22 cellular contexts compared by ENCODE assay signal in genomic region chr2:176680916-176681315, GRCh38.
DNase-seq lines count a peak whose midpoint lies in the region; ATAC-seq and TF ChIP-seq lines count a peak whose summit lies in the region.
"Had no signal": no experiment of that assay in that cellular context is flagged by ENCODE, and none has a peak within 500 bp of the region (broad histone marks: within the 10 kb centered on the region; RNA-seq: fewer than 3 reads in every experiment).

No MANE protein-coding gene starts in this region.

- BruUV-seq in HCT116 (replicated peaks; lab: Mats Ljungman, UMichigan): no TSS peak

- H2AFZ ChIP-seq in HCT116 (ENCODE audit: low read depth, low read length, poor library complexity, severe bottlenecking): no peak overlapping the region
- H2AFZ ChIP-seq: neural progenitor cell had no signal

- no peaks in the 10 kb centered on the region for H4K20me1 ChIP-seq in HCT116 (ENCODE audit: insufficient read depth)

- DNase-seq in AG10803 (ENCODE audit: low read depth): peak; percentile 60
- no peak for DNase-seq in HCT116 (ENCODE audit: low read depth, low spot score)
- DNase-seq in astrocyte of the spinal cord (ENCODE audit: low read depth, low spot score): peak; percentile 2
- peak; percentile 5 for DNase-seq in iris pigment epithelial cell (ENCODE audit: low read depth)
- DNase-seq in H4 (ENCODE audit: low spot score): no peak
- no peak for DNase-seq in activated CD8-positive, alpha-beta memory T cell treated with anti-CD3 and anti-CD28 coated beads, Interleukin-2, amount 50 U/mL, for 4 hours
- no peak for DNase-seq in stimulated activated naive CD8-positive, alpha-beta T cell treated with anti-CD3 and anti-CD28 coated beads, Interleukin-15, amount 100 ng/mL, for 72 hours
- DNase-seq: activated CD4-positive, CD25-positive, alpha-beta regulatory T cell; activated naive CD8-positive, alpha-beta T cell treated with anti-CD3 and anti-CD28 coated beads, Interleukin-2, amount 10 ng/mL, durations not matched to agents 7 days and 5 days; brain microvascular endothelial cell; COR-L47; head of caudate nucleus; left ventricle myocardium inferior; MM.1S; mucosa of descending colon; NCI-H187 treated with DMSO at 0.1 percent for 48 hours; NCI-H345 had no signal

- H3K4me2 ChIP-seq in HCT116 (ENCODE audit: low read length): no peak overlapping the region
- H3K4me2 ChIP-seq: neural progenitor cell had no signal

- H3K9me2 ChIP-seq in HCT116 (ENCODE audit: insufficient read depth): no peaks in the 10 kb centered on the region

- CTCF ChIA-PET in HCT116 (lab: Charles Lee): interaction anchor here (0.7 to 1.3 kb wide), 4 partner anchors 8 to 1043 kb away, joined by 3 to 4 read pairs (median 4); no protein-coding TSS in a partner anchor

- no peak overlapping the region for H3K27ac Mint-ChIP-seq in stimulated activated naive CD8-positive, alpha-beta T cell treated with anti-CD3 and anti-CD28 coated beads, Interleukin-15, amount 100 ng/mL, for 72 hours
- H3K27ac Mint-ChIP-seq: activated naive CD8-positive, alpha-beta T cell treated with anti-CD3 and anti-CD28 coated beads, Interleukin-2, amount 10 ng/mL, durations not matched to agents 7 days and 5 days; activated T-helper 17 cell treated with anti-CD3 and anti-CD28 coated beads, Interleukin-2, amount 50 U/mL, for 72 hours; dendritic cell treated with granulocyte-macrophage colony-stimulating factor and Interleukin-4, amounts not matched to agents 40 ng/mL and 50 ng/mL, for 4 days had no signal

- no peak overlapping the region for H3K4me3 Mint-ChIP-seq in stimulated activated naive CD8-positive, alpha-beta T cell treated with anti-CD3 and anti-CD28 coated beads, Interleukin-15, amount 100 ng/mL, for 72 hours
- H3K4me3 Mint-ChIP-seq: activated naive CD8-positive, alpha-beta T cell treated with anti-CD3 and anti-CD28 coated beads, Interleukin-2, amount 10 ng/mL, durations not matched to agents 7 days and 5 days; activated T-helper 17 cell treated with anti-CD3 and anti-CD28 coated beads, Interleukin-2, amount 50 U/mL, for 72 hours; dendritic cell treated with granulocyte-macrophage colony-stimulating factor and Interleukin-4, amounts not matched to agents 40 ng/mL and 50 ng/mL, for 4 days; neural progenitor cell had no signal

- POLR2A ChIA-PET in HCT116 (lab: Charles Lee): no interaction called here

- intact Hi-C loops in HCT116 (cut with micrococcal nuclease): loop anchor here (10.0 kb wide), 1 partner anchor 464 kb away; no protein-coding TSS in a partner anchor

- ATAC-seq in HCT116 (no peak), HG02970 (IDR thresholded peaks at IDR 0.05; ENCODE audit: low FRiP score, unreplicated experiment) (no peak)
- no peak for ATAC-seq in stimulated activated naive CD8-positive, alpha-beta T cell treated with anti-CD3 and anti-CD28 coated beads, Interleukin-15, amount 100 ng/mL, for 72 hours
- ATAC-seq: activated T-helper 17 cell treated with anti-CD3 and anti-CD28 coated beads, Interleukin-2, amount 50 U/mL, for 72 hours; mucosa of descending colon had no signal

- H3K27ac ChIP-seq in HCT116 (ENCODE audit: low read depth, low read length): no peak overlapping the region
- H3K27ac ChIP-seq: brain microvascular endothelial cell, left ventricle myocardium inferior, neural progenitor cell, thoracic aorta had no signal

- H3K27me3 ChIP-seq in HCT116 (ENCODE audit: insufficient read depth, low read length): peaks cover 81% of the 10 kb centered on the region
- H3K27me3 ChIP-seq: brain microvascular endothelial cell, neural progenitor cell had no signal

- no peak for TF ChIP-seq CTCF in AG10803 (conservative IDR thresholded peaks at IDR 0.05; ENCODE audit: low read length)
- no peak for TF ChIP-seq CTCF in HCT116 (IDR thresholded peaks at IDR 0.05 in 2 of 3, conservative IDR thresholded peaks at IDR 0.05 in 1 of 3; ENCODE audit: borderline replicate concordance in 1 of 3, insufficient read depth in 1 of 3, low read depth in 2 of 3, low read length in 2 of 3)
- TF ChIP-seq CTCF in astrocyte of the spinal cord (IDR thresholded peaks at IDR 0.05; ENCODE audit: low read depth, low read length): no peak

- no peaks in the 10 kb centered on the region for H3K79me2 ChIP-seq in HCT116 (ENCODE audit: insufficient read depth, low read length)

- no peaks in the 10 kb centered on the region; a peak in 1 of 4 replicates for H3K4me1 ChIP-seq in HCT116 (ENCODE audit: control insufficient read depth in 1 of 2, insufficient read depth in 2 of 2, low read length in 2 of 2)
- H3K4me1 ChIP-seq: neural progenitor cell had no signal

- in situ Hi-C loops in astrocyte of the spinal cord (cut with HindIII; ENCODE audit: low sequenced_read_pairs): no loop called here

- H3K36me3 ChIP-seq in HCT116 (ENCODE audit: control insufficient read depth in 1 of 2, insufficient read depth in 2 of 2, low read length in 2 of 2): no peaks in the 10 kb centered on the region
- H3K36me3 ChIP-seq: brain microvascular endothelial cell, left ventricle myocardium inferior, neural progenitor cell, thoracic aorta had no signal

- RAD21 ChIA-PET in HCT116 (lab: Charles Lee; ENCODE audit: low non-redundant PET in 1 of 2, low total read pairs in 2 of 2, uncharacterized antibody in 2 of 2, unreplicated experiment in 2 of 2): no interaction called here

- H3K9me3 ChIP-seq in HCT116 (ENCODE audit: control insufficient read depth in 1 of 2, insufficient read depth in 1 of 2, low read depth in 1 of 2, low read length in 2 of 2): no peaks in the 10 kb centered on the region
- H3K9me3 ChIP-seq: left ventricle myocardium inferior, mucosa of descending colon, thoracic aorta had no signal

- H3K4me3 ChIP-seq in AG10803 (ENCODE audit: low read length) (no peak overlapping the region), HCT116 (replicated peaks in 1 of 2; ENCODE audit: low read depth in 1 of 2, low read length in 2 of 2) (no peak overlapping the region), astrocyte of the spinal cord (ENCODE audit: low read depth, low read length) (no peak overlapping the region)
- H3K4me3 ChIP-seq: left ventricle myocardium inferior, mucosa of descending colon, neural progenitor cell, thoracic aorta had no signal

- H3K9me3 Mint-ChIP-seq in stimulated activated naive CD8-positive, alpha-beta T cell treated with anti-CD3 and anti-CD28 coated beads, Interleukin-15, amount 100 ng/mL, for 72 hours: no peaks in the 10 kb centered on the region
- H3K9me3 Mint-ChIP-seq: activated naive CD8-positive, alpha-beta T cell treated with anti-CD3 and anti-CD28 coated beads, Interleukin-2, amount 10 ng/mL, durations not matched to agents 7 days and 5 days; activated T-helper 17 cell treated with anti-CD3 and anti-CD28 coated beads, Interleukin-2, amount 50 U/mL, for 72 hours; dendritic cell treated with granulocyte-macrophage colony-stimulating factor and Interleukin-4, amounts not matched to agents 40 ng/mL and 50 ng/mL, for 4 days; neural progenitor cell had no signal

- no peaks in the 10 kb centered on the region for H3K4me1 Mint-ChIP-seq in stimulated activated naive CD8-positive, alpha-beta T cell treated with anti-CD3 and anti-CD28 coated beads, Interleukin-15, amount 100 ng/mL, for 72 hours
- H3K4me1 Mint-ChIP-seq: activated naive CD8-positive, alpha-beta T cell treated with anti-CD3 and anti-CD28 coated beads, Interleukin-2, amount 10 ng/mL, durations not matched to agents 7 days and 5 days; activated T-helper 17 cell treated with anti-CD3 and anti-CD28 coated beads, Interleukin-2, amount 50 U/mL, for 72 hours had no signal

- peaks cover 24% of the 10 kb centered on the region for H3K27me3 Mint-ChIP-seq in stimulated activated naive CD8-positive, alpha-beta T cell treated with anti-CD3 and anti-CD28 coated beads, Interleukin-15, amount 100 ng/mL, for 72 hours

- TF ChIP-seq POLR2A in HCT116 (IDR thresholded peaks at IDR 0.05; ENCODE audit: borderline replicate concordance, extremely low read depth, insufficient read depth, insufficient read length): no peak

- no peak for TF ChIP-seq RAD21 in HCT116 (IDR thresholded peaks at IDR 0.05; ENCODE audit: low read depth)

- H3K9ac ChIP-seq in HCT116 (ENCODE audit: low read length): no peak overlapping the region
- H3K9ac ChIP-seq: neural progenitor cell had no signal

TF ChIP-seq in HCT116, 20 proteins besides CTCF, POLR2A, EP300 and RAD21:
- TF ChIP-seq CBX3 (IDR thresholded peaks at IDR 0.05; ENCODE audit: low read depth): no peak
- no peak for TF ChIP-seq SP1 (IDR thresholded peaks at IDR 0.05; ENCODE audit: low read depth)
- TF ChIP-seq EGR1 (IDR thresholded peaks at IDR 0.05; ENCODE audit: low read depth): no peak
- TF ChIP-seq EZH2 (IDR thresholded peaks at IDR 0.05): no peak
- 0 out of 2 replicates have a peak, but pooled peaks have one; percentile 48 for TF ChIP-seq CEBPB (IDR thresholded peaks at IDR 0.05; ENCODE audit: low read depth)
- TF ChIP-seq ATF3 (IDR thresholded peaks at IDR 0.05): 0 out of 2 replicates have a peak, but pooled peaks have one; percentile 32

Comparison
In these comparisons a context has a peak if more than half of its experiments do, and no peak if none do; other contexts are left out.
1. DNase-seq: peak in AG10803 (single experiment), astrocyte of the spinal cord (single experiment) and iris pigment epithelial cell (single experiment); none in HCT116 (single experiment), H4 (single experiment), activated CD8-positive, alpha-beta memory T cell treated with anti-CD3 and anti-CD28 coated beads, Interleukin-2, amount 50 U/mL, for 4 hours (single experiment) and stimulated activated naive CD8-positive, alpha-beta T cell treated with anti-CD3 and anti-CD28 coated beads, Interleukin-15, amount 100 ng/mL, for 72 hours (0 of 2).